Comparison of ENCODE assay signal across 2 cellular contexts in the genomic region with DNA sequence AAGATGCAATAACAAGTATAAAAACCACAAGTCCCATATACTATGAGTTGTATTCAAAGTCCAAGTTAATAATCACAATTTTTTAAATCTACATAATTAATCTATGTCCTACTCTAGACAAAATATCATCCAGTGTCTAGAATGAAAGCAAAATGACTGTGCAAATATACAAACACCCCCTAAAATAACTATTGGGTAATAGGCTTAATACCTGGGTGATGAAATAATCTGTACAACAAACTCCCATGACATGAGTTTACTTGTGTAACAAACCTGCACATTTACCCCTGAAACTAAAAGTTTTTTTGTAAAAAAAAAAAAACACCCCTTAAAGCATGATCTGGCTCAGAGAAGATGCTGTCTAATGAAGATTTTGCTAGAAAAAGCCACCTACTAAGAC.
TF ChIP-seq lines count a peak whose summit lies in the region.

No MANE protein-coding gene starts in this region.

TF ChIP-seq in liver, 16 proteins besides CTCF, POLR2A, EP300 and RAD21:
- TF ChIP-seq, protein P1, sequence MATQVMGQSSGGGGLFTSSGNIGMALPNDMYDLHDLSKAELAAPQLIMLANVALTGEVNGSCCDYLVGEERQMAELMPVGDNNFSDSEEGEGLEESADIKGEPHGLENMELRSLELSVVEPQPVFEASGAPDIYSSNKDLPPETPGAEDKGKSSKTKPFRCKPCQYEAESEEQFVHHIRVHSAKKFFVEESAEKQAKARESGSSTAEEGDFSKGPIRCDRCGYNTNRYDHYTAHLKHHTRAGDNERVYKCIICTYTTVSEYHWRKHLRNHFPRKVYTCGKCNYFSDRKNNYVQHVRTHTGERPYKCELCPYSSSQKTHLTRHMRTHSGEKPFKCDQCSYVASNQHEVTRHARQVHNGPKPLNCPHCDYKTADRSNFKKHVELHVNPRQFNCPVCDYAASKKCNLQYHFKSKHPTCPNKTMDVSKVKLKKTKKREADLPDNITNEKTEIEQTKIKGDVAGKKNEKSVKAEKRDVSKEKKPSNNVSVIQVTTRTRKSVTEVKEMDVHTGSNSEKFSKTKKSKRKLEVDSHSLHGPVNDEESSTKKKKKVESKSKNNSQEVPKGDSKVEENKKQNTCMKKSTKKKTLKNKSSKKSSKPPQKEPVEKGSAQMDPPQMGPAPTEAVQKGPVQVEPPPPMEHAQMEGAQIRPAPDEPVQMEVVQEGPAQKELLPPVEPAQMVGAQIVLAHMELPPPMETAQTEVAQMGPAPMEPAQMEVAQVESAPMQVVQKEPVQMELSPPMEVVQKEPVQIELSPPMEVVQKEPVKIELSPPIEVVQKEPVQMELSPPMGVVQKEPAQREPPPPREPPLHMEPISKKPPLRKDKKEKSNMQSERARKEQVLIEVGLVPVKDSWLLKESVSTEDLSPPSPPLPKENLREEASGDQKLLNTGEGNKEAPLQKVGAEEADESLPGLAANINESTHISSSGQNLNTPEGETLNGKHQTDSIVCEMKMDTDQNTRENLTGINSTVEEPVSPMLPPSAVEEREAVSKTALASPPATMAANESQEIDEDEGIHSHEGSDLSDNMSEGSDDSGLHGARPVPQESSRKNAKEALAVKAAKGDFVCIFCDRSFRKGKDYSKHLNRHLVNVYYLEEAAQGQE (IDR thresholded peaks at IDR 0.05): no peak
- TF ChIP-seq, protein P2, sequence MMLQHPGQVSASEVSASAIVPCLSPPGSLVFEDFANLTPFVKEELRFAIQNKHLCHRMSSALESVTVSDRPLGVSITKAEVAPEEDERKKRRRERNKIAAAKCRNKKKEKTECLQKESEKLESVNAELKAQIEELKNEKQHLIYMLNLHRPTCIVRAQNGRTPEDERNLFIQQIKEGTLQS (IDR thresholded peaks at IDR 0.05): peak; percentile 52
- TF ChIP-seq RXRA (IDR thresholded peaks at IDR 0.05) (peak; percentile 35 to 59), HNF4A (conservative IDR thresholded peaks at IDR 0.05) (peak in 1 of 2 donors; percentile 31), FOXA1 (IDR thresholded peaks at IDR 0.05) (no peak), TAF1 (conservative IDR thresholded peaks at IDR 0.05) (no peak), FOXA2 (IDR thresholded peaks at IDR 0.05) (peak; percentile 8)
- TF ChIP-seq, protein P3, sequence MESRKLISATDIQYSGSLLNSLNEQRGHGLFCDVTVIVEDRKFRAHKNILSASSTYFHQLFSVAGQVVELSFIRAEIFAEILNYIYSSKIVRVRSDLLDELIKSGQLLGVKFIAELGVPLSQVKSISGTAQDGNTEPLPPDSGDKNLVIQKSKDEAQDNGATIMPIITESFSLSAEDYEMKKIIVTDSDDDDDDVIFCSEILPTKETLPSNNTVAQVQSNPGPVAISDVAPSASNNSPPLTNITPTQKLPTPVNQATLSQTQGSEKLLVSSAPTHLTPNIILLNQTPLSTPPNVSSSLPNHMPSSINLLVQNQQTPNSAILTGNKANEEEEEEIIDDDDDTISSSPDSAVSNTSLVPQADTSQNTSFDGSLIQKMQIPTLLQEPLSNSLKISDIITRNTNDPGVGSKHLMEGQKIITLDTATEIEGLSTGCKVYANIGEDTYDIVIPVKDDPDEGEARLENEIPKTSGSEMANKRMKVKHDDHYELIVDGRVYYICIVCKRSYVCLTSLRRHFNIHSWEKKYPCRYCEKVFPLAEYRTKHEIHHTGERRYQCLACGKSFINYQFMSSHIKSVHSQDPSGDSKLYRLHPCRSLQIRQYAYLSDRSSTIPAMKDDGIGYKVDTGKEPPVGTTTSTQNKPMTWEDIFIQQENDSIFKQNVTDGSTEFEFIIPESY (IDR thresholded peaks at IDR 0.05): peak; percentile 31
TF ChIP-seq in liver: peak in this region for 5.

TF ChIP-seq in HepG2, 621 proteins besides CTCF, POLR2A, EP300 and RAD21:
- TF ChIP-seq, protein P4, sequence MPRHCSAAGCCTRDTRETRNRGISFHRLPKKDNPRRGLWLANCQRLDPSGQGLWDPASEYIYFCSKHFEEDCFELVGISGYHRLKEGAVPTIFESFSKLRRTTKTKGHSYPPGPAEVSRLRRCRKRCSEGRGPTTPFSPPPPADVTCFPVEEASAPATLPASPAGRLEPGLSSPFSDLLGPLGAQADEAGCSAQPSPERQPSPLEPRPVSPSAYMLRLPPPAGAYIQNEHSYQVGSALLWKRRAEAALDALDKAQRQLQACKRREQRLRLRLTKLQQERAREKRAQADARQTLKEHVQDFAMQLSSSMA (CRISPR knock-in tag; IDR thresholded peaks at IDR 0.05): no peak
- TF ChIP-seq ZNF121 (CRISPR knock-in tag; IDR thresholded peaks at IDR 0.05): no peak
- TF ChIP-seq, protein P5, sequence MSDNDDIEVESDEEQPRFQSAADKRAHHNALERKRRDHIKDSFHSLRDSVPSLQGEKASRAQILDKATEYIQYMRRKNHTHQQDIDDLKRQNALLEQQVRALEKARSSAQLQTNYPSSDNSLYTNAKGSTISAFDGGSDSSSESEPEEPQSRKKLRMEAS (IDR thresholded peaks at IDR 0.05): no peak
- TF ChIP-seq ERF (CRISPR knock-in tag; IDR thresholded peaks at IDR 0.05): no peak
- TF ChIP-seq MAF1 (CRISPR knock-in tag; IDR thresholded peaks at IDR 0.05; ENCODE audit: borderline replicate concordance): no peak
- TF ChIP-seq PAX8 (CRISPR knock-in tag; IDR thresholded peaks at IDR 0.05; ENCODE audit: borderline replicate concordance): no peak
- TF ChIP-seq, protein P6, sequence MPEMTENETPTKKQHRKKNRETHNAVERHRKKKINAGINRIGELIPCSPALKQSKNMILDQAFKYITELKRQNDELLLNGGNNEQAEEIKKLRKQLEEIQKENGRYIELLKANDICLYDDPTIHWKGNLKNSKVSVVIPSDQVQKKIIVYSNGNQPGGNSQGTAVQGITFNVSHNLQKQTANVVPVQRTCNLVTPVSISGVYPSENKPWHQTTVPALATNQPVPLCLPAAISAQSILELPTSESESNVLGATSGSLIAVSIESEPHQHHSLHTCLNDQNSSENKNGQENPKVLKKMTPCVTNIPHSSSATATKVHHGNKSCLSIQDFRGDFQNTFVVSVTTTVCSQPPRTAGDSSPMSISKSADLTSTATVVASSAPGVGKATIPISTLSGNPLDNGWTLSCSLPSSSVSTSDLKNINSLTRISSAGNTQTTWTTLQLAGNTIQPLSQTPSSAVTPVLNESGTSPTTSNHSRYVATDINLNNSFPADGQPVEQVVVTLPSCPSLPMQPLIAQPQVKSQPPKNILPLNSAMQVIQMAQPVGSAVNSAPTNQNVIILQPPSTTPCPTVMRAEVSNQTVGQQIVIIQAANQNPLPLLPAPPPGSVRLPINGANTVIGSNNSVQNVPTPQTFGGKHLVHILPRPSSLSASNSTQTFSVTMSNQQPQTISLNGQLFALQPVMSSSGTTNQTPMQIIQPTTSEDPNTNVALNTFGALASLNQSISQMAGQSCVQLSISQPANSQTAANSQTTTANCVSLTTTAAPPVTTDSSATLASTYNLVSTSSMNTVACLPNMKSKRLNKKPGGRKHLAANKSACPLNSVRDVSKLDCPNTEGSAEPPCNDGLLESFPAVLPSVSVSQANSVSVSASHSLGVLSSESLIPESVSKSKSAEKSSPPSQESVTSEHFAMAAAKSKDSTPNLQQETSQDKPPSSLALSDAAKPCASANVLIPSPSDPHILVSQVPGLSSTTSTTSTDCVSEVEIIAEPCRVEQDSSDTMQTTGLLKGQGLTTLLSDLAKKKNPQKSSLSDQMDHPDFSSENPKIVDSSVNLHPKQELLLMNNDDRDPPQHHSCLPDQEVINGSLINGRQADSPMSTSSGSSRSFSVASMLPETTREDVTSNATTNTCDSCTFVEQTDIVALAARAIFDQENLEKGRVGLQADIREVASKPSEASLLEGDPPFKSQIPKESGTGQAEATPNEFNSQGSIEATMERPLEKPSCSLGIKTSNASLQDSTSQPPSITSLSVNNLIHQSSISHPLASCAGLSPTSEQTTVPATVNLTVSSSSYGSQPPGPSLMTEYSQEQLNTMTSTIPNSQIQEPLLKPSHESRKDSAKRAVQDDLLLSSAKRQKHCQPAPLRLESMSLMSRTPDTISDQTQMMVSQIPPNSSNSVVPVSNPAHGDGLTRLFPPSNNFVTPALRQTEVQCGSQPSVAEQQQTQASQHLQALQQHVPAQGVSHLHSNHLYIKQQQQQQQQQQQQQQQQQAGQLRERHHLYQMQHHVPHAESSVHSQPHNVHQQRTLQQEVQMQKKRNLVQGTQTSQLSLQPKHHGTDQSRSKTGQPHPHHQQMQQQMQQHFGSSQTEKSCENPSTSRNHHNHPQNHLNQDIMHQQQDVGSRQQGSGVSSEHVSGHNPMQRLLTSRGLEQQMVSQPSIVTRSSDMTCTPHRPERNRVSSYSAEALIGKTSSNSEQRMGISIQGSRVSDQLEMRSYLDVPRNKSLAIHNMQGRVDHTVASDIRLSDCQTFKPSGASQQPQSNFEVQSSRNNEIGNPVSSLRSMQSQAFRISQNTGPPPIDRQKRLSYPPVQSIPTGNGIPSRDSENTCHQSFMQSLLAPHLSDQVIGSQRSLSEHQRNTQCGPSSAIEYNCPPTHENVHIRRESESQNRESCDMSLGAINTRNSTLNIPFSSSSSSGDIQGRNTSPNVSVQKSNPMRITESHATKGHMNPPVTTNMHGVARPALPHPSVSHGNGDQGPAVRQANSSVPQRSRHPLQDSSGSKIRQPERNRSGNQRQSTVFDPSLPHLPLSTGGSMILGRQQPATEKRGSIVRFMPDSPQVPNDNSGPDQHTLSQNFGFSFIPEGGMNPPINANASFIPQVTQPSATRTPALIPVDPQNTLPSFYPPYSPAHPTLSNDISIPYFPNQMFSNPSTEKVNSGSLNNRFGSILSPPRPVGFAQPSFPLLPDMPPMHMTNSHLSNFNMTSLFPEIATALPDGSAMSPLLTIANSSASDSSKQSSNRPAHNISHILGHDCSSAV (CRISPR knock-in tag; IDR thresholded peaks at IDR 0.05; ENCODE audit: borderline replicate concordance): no peak
- TF ChIP-seq ZNF430 (CRISPR knock-in tag; IDR thresholded peaks at IDR 0.05): no peak
- TF ChIP-seq STAT5B (CRISPR knock-in tag; IDR thresholded peaks at IDR 0.05): no peak
- TF ChIP-seq IKZF1 (IDR thresholded peaks at IDR 0.05): no peak
- TF ChIP-seq ZNF788 (CRISPR knock-in tag; IDR thresholded peaks at IDR 0.05; ENCODE audit: borderline replicate concordance): no peak
- TF ChIP-seq ZSCAN29 (CRISPR knock-in tag; conservative IDR thresholded peaks at IDR 0.05): no peak
- no peak for TF ChIP-seq FOXK1 (CRISPR knock-in tag; IDR thresholded peaks at IDR 0.05; ENCODE audit: borderline replicate concordance, low read depth)
- no peak for TF ChIP-seq ZC3H13 (CRISPR knock-in tag; IDR thresholded peaks at IDR 0.05)
- no peak for TF ChIP-seq ZNF350 (CRISPR knock-in tag; IDR thresholded peaks at IDR 0.05; ENCODE audit: borderline replicate concordance, low read depth)
- TF ChIP-seq ARID2 (CRISPR knock-in tag; IDR thresholded peaks at IDR 0.05; ENCODE audit: borderline replicate concordance): no peak
- TF ChIP-seq YEATS4 (CRISPR knock-in tag; IDR thresholded peaks at IDR 0.05; ENCODE audit: borderline replicate concordance): no peak
- TF ChIP-seq, protein P7, sequence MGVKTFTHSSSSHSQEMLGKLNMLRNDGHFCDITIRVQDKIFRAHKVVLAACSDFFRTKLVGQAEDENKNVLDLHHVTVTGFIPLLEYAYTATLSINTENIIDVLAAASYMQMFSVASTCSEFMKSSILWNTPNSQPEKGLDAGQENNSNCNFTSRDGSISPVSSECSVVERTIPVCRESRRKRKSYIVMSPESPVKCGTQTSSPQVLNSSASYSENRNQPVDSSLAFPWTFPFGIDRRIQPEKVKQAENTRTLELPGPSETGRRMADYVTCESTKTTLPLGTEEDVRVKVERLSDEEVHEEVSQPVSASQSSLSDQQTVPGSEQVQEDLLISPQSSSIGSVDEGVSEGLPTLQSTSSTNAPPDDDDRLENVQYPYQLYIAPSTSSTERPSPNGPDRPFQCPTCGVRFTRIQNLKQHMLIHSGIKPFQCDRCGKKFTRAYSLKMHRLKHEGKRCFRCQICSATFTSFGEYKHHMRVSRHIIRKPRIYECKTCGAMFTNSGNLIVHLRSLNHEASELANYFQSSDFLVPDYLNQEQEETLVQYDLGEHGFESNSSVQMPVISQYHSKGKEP (CRISPR knock-in tag; IDR thresholded peaks at IDR 0.05): no peak
- no peak for TF ChIP-seq ZNF563 (CRISPR knock-in tag; IDR thresholded peaks at IDR 0.05)
- no peak for TF ChIP-seq ZNF510 (CRISPR knock-in tag; IDR thresholded peaks at IDR 0.05; ENCODE audit: low read depth)
